In the genomic region with DNA sequence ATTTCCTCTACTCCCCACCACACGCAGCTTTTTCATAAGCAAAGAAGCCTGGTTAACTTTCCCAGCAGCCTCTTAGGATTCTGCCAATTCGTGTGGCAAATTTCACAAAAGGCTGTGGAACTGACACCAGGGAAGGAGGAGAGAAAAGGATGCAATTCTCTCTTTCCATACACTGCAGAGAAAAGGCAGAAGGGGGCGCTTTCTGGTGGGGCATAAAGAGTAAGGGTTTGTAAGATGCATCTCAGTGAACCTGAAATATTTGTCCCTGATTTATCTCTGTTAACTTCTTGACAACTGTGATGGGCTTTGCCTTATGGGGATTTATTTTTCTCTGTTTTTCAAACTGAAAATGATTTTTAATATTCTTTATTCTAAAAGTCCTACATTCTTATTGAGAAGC, we compare ENCODE assay signal across 12 cellular contexts. TPM values are rescaled to one million over a fixed set of nuclear protein-coding genes. Genes with fewer than 3 reads are reported as not detected.
A peak's percentile ranks its signal among the peaks of the same experiment; 100 is the strongest.
DNase-seq lines count a peak whose midpoint lies in the region; TF ChIP-seq lines count a peak whose summit lies in the region.
"Had no signal": no experiment of that assay in that cellular context is flagged by ENCODE, and none has a peak within 500 bp of the region (broad histone marks: within the 10 kb centered on the region; RNA-seq: fewer than 3 reads in every experiment).

No MANE protein-coding gene starts in this region.

- H3K27ac ChIP-seq in OCI-LY7 (ENCODE audit: low read depth, low read length, poor library complexity, severe bottlenecking): no peak overlapping the region
- no peak overlapping the region for H3K27ac ChIP-seq in esophagus muscularis mucosa (replicated peaks in 1 of 4)
- H3K27ac ChIP-seq: PC-9 had no signal

- DNase-seq in Caco-2 (peak in 1 of 2 experiments; percentile 44), GM12864 (ENCODE audit: low read depth) (no peak), OCI-LY7 (ENCODE audit: low spot score) (no peak), fibroblast of the aortic adventitia (ENCODE audit: low read depth) (no peak), DMS153 treated with DMSO at 0.1 percent for 48 hours (lab: John Stamatoyannopoulos, UW; ENCODE audit: unreplicated experiment) (no peak), esophagus muscularis mucosa (ENCODE audit: extremely low spot score) (no peak), NK-92 (lab: John Stamatoyannopoulos, UW; ENCODE audit: unreplicated experiment) (no peak)
- DNase-seq: cerebellar nuclear complex, PC-9 had no signal

- TF ChIP-seq CTCF in Caco-2 (IDR thresholded peaks at IDR 0.05; ENCODE audit: insufficient read depth in 1 of 2, low read depth in 1 of 2, low read length in 1 of 2, severe bottlenecking in 1 of 2, unreplicated experiment in 1 of 2) (peak; percentile 45 to 51), GM12864 (IDR thresholded peaks at IDR 0.05; ENCODE audit: low read depth, low read length, missing control alignments) (peak; percentile 35), OCI-LY7 (conservative IDR thresholded peaks at IDR 0.05; ENCODE audit: low read length) (peak; percentile 52), fibroblast of the aortic adventitia (IDR thresholded peaks at IDR 0.05; ENCODE audit: insufficient read depth, low read length) (peak; percentile 18), esophagus muscularis mucosa (IDR thresholded peaks at IDR 0.05) (no peak)

- H3K27ac Mint-ChIP-seq in Caco-2 (ENCODE audit: unreplicated experiment): no peak overlapping the region
- H3K27ac Mint-ChIP-seq: stimulated activated naive CD8-positive, alpha-beta T cell treated with anti-CD3 and anti-CD28 coated beads, Interleukin-15, Interleukin-2, amounts not matched to agents 100 ng/mL and 50 ng/mL, for 24 hours had no signal

- H3K27me3 ChIP-seq in Caco-2 (replicated peaks; ENCODE audit: control insufficient read depth, insufficient read depth, low read length) (no peaks in the 10 kb centered on the region), esophagus muscularis mucosa (peaks cover 0 to 51% (median 0%) of the 10 kb centered on the region in 4 donors)

- H3K9me3 Mint-ChIP-seq in Caco-2 (ENCODE audit: unreplicated experiment): no peaks in the 10 kb centered on the region
- H3K9me3 Mint-ChIP-seq: stimulated activated naive CD8-positive, alpha-beta T cell treated with anti-CD3 and anti-CD28 coated beads, Interleukin-15, Interleukin-2, amounts not matched to agents 100 ng/mL and 50 ng/mL, for 24 hours had no signal

- H3K36me3 Mint-ChIP-seq in Caco-2 (ENCODE audit: insufficient read depth, unreplicated experiment): no peaks in the 10 kb centered on the region

- peaks cover 6% of the 10 kb centered on the region for H3K27me3 Mint-ChIP-seq in Caco-2 (ENCODE audit: insufficient read depth, unreplicated experiment)

- no peaks in the 10 kb centered on the region for H3K79me2 ChIP-seq in OCI-LY7 (ENCODE audit: insufficient read depth, low read depth, low read length)

- no peak overlapping the region for H3K4me3 Mint-ChIP-seq in Caco-2 (ENCODE audit: unreplicated experiment)
- H3K4me3 Mint-ChIP-seq: stimulated activated naive CD8-positive, alpha-beta T cell treated with anti-CD3 and anti-CD28 coated beads, Interleukin-15, Interleukin-2, amounts not matched to agents 100 ng/mL and 50 ng/mL, for 24 hours had no signal

- H3K4me2 ChIP-seq in OCI-LY7 (ENCODE audit: low read length): no peak overlapping the region
- H3K4me2 ChIP-seq: PC-9 had no signal

- CTCF ChIA-PET in Caco-2 (lab: Charles Lee) (interaction anchor here (0.6 to 2.4 kb wide), 2 partner anchors 89 to 295 kb away, joined by 4 to 11 read pairs; no protein-coding TSS in a partner anchor), OCI-LY7 (lab: Charles Lee; ENCODE audit: unreplicated experiment) (no interaction called here)

- peaks cover 3% of the 10 kb centered on the region for H3K4me1 Mint-ChIP-seq in Caco-2 (ENCODE audit: low read depth, unreplicated experiment)

- POLR2A ChIA-PET in Caco-2 (lab: Charles Lee) (no interaction called here), OCI-LY7 (lab: Charles Lee) (interaction anchor here (0.7 to 0.8 kb wide), 2 partner anchors 30 to 1438 kb away, joined by 3 read pairs; no protein-coding TSS in a partner anchor)

- no peaks in the 10 kb centered on the region for H4K20me1 ChIP-seq in OCI-LY7 (ENCODE audit: insufficient read depth, low read length)

- H3K4me3 ChIP-seq in Caco-2 (ENCODE audit: low read depth, low read length): no peak overlapping the region
- H3K4me3 ChIP-seq in GM12864 (ENCODE audit: low read depth, low read length): no peak overlapping the region
- no peak overlapping the region for H3K4me3 ChIP-seq in OCI-LY7 (ENCODE audit: low read depth, low read length, poor library complexity, severe bottlenecking)
- H3K4me3 ChIP-seq in fibroblast of the aortic adventitia (ENCODE audit: low read depth, low read length): no peak overlapping the region
- H3K4me3 ChIP-seq in esophagus muscularis mucosa: no peak overlapping the region
- H3K4me3 ChIP-seq: PC-9 had no signal

- H2AFZ ChIP-seq in OCI-LY7 (ENCODE audit: low read length): no peak overlapping the region
- H2AFZ ChIP-seq: PC-9 had no signal

- TF ChIP-seq POLR2A in esophagus muscularis mucosa (IDR thresholded peaks at IDR 0.05; ENCODE audit: low read depth): no peak

- BruUV-seq in Caco-2 (replicated peaks; lab: Mats Ljungman, UMichigan): no TSS peak
- no TSS peak for BruUV-seq in OCI-LY7 (replicated peaks; lab: Mats Ljungman, UMichigan)

- H3K9me3 ChIP-seq in Caco-2: no peaks in the 10 kb centered on the region
- no peaks in the 10 kb centered on the region for H3K9me3 ChIP-seq in OCI-LY7 (ENCODE audit: low read length)
- no peaks in the 10 kb centered on the region for H3K9me3 ChIP-seq in esophagus muscularis mucosa

- TF ChIP-seq EP300 in esophagus muscularis mucosa (IDR thresholded peaks at IDR 0.05): no peak

- H3K9me2 ChIP-seq in OCI-LY7 (ENCODE audit: insufficient read depth, low read length): no peaks in the 10 kb centered on the region

- H3K4me1 ChIP-seq in Caco-2: peaks cover 2% of the 10 kb centered on the region
- no peaks in the 10 kb centered on the region for H3K4me1 ChIP-seq in OCI-LY7 (ENCODE audit: insufficient read depth, low read length, poor library complexity, severe bottlenecking)
- H3K4me1 ChIP-seq in esophagus muscularis mucosa: no peaks in the 10 kb centered on the region

- intact Hi-C loops in Caco-2 (cut with micrococcal nuclease; ENCODE audit: unreplicated experiment): loop anchor here (1.0 kb wide), 1 partner anchor 89 kb away; no protein-coding TSS in a partner anchor
- intact Hi-C loops in OCI-LY7 (cut with micrococcal nuclease; ENCODE audit: unreplicated experiment): no loop called here
- intact Hi-C loops in esophagus muscularis mucosa (cut with DNase I): no loop called here

- H3K36me3 ChIP-seq in Caco-2 (ENCODE audit: control insufficient read depth, insufficient read depth, low read length): no peaks in the 10 kb centered on the region
- H3K36me3 ChIP-seq in OCI-LY7 (ENCODE audit: insufficient read depth, low read length): no peaks in the 10 kb centered on the region
- no peaks in the 10 kb centered on the region for H3K36me3 ChIP-seq in esophagus muscularis mucosa

- WGBS in esophagus muscularis mucosa: 1% methylated on average over 3 of the region's 3 CpGs

RNA-seq across cellular contexts. Expression of a gene that starts 45.5 kb away (rescaled TPM):
- total RNA-seq in Caco-2 (2022) (not detected in 2 replicates), OCI-LY7 (2022) (not detected in 2 replicates), fibroblast of the aortic adventitia (ENCODE audit: low replicate concordance) (not detected in 2 replicates), esophagus muscularis mucosa (not detected)
- not detected in 2 replicates for total RNA-seq in OCI-LY7 (2014; rRNA removed; shearing (Covaris generic))
- total RNA-seq: HT1080, PC-9, skeletal muscle tissue had no signal

Comparison
In these comparisons a context has a peak if more than half of its experiments do, and no peak if none do; other contexts are left out.
1. CTCF ChIP-seq: peak in Caco-2 (2 of 2), GM12864 (single experiment), OCI-LY7 (single experiment) and fibroblast of the aortic adventitia (single experiment); none in esophagus muscularis mucosa (0 of 3).